Comparison of ENCODE assay signal across 9 cellular contexts in genomic region chr14:77641207-77641533, GRCh38. TPM values are rescaled to one million over a fixed set of nuclear protein-coding genes. Genes with fewer than 3 reads are reported as not detected.
DNase-seq lines count a peak whose midpoint lies in the region; ATAC-seq, FAIRE-seq and TF ChIP-seq lines count a peak whose summit lies in the region.
"Had no signal": no experiment of that assay in that cellular context is flagged by ENCODE, and none has a peak within 500 bp of the region (broad histone marks: within the 10 kb centered on the region; RNA-seq: fewer than 3 reads in every experiment).

No MANE protein-coding gene starts in this region.

- H3K36me3 ChIP-seq in endothelial cell of umbilical vein (ENCODE audit: control insufficient read depth in 2 of 2, extremely low read depth in 1 of 2, insufficient read depth in 2 of 2, low read length in 2 of 2) (no peaks in the 10 kb centered on the region), skeletal muscle tissue (ENCODE audit: control insufficient read depth in 3 of 3, insufficient read depth in 3 of 3, low read length in 3 of 3) (no peaks in the 10 kb centered on the region)

- H3K4me2 ChIP-seq in endothelial cell of umbilical vein (ENCODE audit: insufficient read depth, low read length): peak overlapping the region; percentile 67

- H3K9ac ChIP-seq in endothelial cell of umbilical vein (replicated peaks; ENCODE audit: extremely low read depth, insufficient read depth, low read length) (no peak overlapping the region), skeletal muscle tissue (ENCODE audit: low read depth in 1 of 3, low read length in 3 of 3) (peak overlapping the region in 1 of 3 donors; percentile 53)

- H3K79me2 ChIP-seq in endothelial cell of umbilical vein (ENCODE audit: control insufficient read depth, insufficient read depth, low read length): no peaks in the 10 kb centered on the region

- dilution Hi-C loops in endothelial cell of umbilical vein (cut with MboI; ENCODE audit: extremely low pct_ligation_motif_present, low sequenced_read_pairs): no loop called here

- H3K4me3 Mint-ChIP-seq in IgD-negative memory B cell (peak overlapping the region; percentile 95 to 99 (median 97)), mesothelial cell of epicardium (no peak overlapping the region)

- FAIRE-seq in endothelial cell of umbilical vein (lab: Jason Lieb, UNC): no peak

- H3K4me1 Mint-ChIP-seq in IgD-negative memory B cell (peaks cover 11 to 16% (median 12%) of the 10 kb centered on the region in 3 donors), mesothelial cell of epicardium (peaks cover 9% of the 10 kb centered on the region)

- BruUV-seq in endothelial cell of umbilical vein (replicated peaks; lab: Mats Ljungman, UMichigan): no TSS peak

- DNase-seq in endothelial cell of umbilical vein (ENCODE audit: low read depth, low spot score): no peak
- no peak for DNase-seq in midbrain (lab: John Stamatoyannopoulos, UW)
- DNase-seq in D341Med (ENCODE audit: low spot score): no peak
- no peak for DNase-seq in mesothelial cell of epicardium (ENCODE audit: low spot score in 2 of 2, unreplicated experiment in 2 of 2)
- DNase-seq: NCI-H1930 had no signal

- H3K9me3 Mint-ChIP-seq in IgD-negative memory B cell (peaks cover 0 to 4% (median 0%) of the 10 kb centered on the region in 3 donors), mesothelial cell of epicardium (peaks cover 9% of the 10 kb centered on the region)

- no peaks in the 10 kb centered on the region for H3K9me3 ChIP-seq in endothelial cell of umbilical vein (replicated peaks; ENCODE audit: control insufficient read depth, insufficient read depth, low read length)
- H3K9me3 ChIP-seq in skeletal muscle tissue (ENCODE audit: control insufficient read depth in 3 of 3, low read length in 3 of 3): no peaks in the 10 kb centered on the region

- H3K36me3 Mint-ChIP-seq in IgD-negative memory B cell (peaks cover 2% of the 10 kb centered on the region), mesothelial cell of epicardium (no peaks in the 10 kb centered on the region)

- no peak for TF ChIP-seq POLR2A in endothelial cell of umbilical vein (IDR thresholded peaks at IDR 0.05; ENCODE audit: low read depth, low read length)

- CTCF ChIA-PET in endothelial cell of umbilical vein (lab: Charles Lee): interaction anchor here (0.9 kb wide), 1 partner anchor 93 kb away, joined by 3 read pairs; no protein-coding TSS in a partner anchor

- H3K9me1 ChIP-seq in endothelial cell of umbilical vein (replicated peaks; ENCODE audit: control insufficient read depth, extremely low read depth, insufficient read depth, low read length): no peaks in the 10 kb centered on the region

- H3K27ac Mint-ChIP-seq in IgD-negative memory B cell: peak overlapping the region in 2 of 3 donors; percentile 92 to 97
- H3K27ac Mint-ChIP-seq in mesothelial cell of epicardium: no peak overlapping the region

- TF ChIP-seq CTCF in endothelial cell of umbilical vein (IDR thresholded peaks at IDR 0.05; ENCODE audit: extremely low read depth in 1 of 2, insufficient read depth in 1 of 2, low read depth in 1 of 2, low read length in 2 of 2) (no peak), mesothelial cell of epicardium (IDR thresholded peaks at IDR 0.05; ENCODE audit: unreplicated experiment) (no peak)

- no peak overlapping the region for H3K4me3 ChIP-seq in endothelial cell of umbilical vein (replicated peaks in 1 of 3; ENCODE audit: insufficient read depth in 1 of 3, low read depth in 1 of 3, low read length in 3 of 3)
- peak overlapping the region in 2 of 3 donors; percentile 69 to 79 for H3K4me3 ChIP-seq in skeletal muscle tissue (ENCODE audit: low read length in 3 of 3)

- no peaks in the 10 kb centered on the region for H4K20me1 ChIP-seq in endothelial cell of umbilical vein (replicated peaks; ENCODE audit: control insufficient read depth, extremely low read depth, insufficient read depth, low read length)

- H3K27me3 ChIP-seq in endothelial cell of umbilical vein (ENCODE audit: control insufficient read depth in 2 of 2, insufficient read depth in 2 of 2, low read length in 2 of 2): no peaks in the 10 kb centered on the region
- H3K27me3 ChIP-seq in skeletal muscle tissue (ENCODE audit: control insufficient read depth in 3 of 3, insufficient read depth in 3 of 3, low read length in 3 of 3): no peaks in the 10 kb centered on the region

- peaks cover 20% of the 10 kb centered on the region for H3K4me1 ChIP-seq in endothelial cell of umbilical vein (ENCODE audit: control insufficient read depth, extremely low read depth, insufficient read depth, low read length)
- peaks cover 6 to 9% (median 6%) of the 10 kb centered on the region in 3 donors for H3K4me1 ChIP-seq in skeletal muscle tissue (ENCODE audit: control insufficient read depth in 3 of 3, insufficient read depth in 3 of 3, low read length in 3 of 3)

- peak overlapping the region; percentile 1 for H3K27ac ChIP-seq in endothelial cell of umbilical vein (ENCODE audit: insufficient read depth, low read depth, low read length)
- peak overlapping the region; percentile 82 for H3K27ac ChIP-seq in skeletal muscle tissue (ENCODE audit: low read depth, low read length)

- intact Hi-C loops in endothelial cell of umbilical vein (cut with micrococcal nuclease): no loop called here

- H3K27me3 Mint-ChIP-seq in IgD-negative memory B cell: no peaks in the 10 kb centered on the region
- no peaks in the 10 kb centered on the region for H3K27me3 Mint-ChIP-seq in mesothelial cell of epicardium (ENCODE audit: low read depth)

- ATAC-seq in GM19452 (IDR thresholded peaks at IDR 0.05; ENCODE audit: unreplicated experiment) (peak; percentile 19), HG02884 (IDR thresholded peaks at IDR 0.05; ENCODE audit: unreplicated experiment) (no peak)

- POLR2A ChIA-PET in endothelial cell of umbilical vein (lab: Charles Lee): interaction anchor here (0.6 kb wide), 1 partner anchor 9 kb away, joined by 3 read pairs; no protein-coding TSS in a partner anchor

- peak overlapping the region; percentile 78 for H2AFZ ChIP-seq in endothelial cell of umbilical vein (ENCODE audit: low read depth, low read length)

TF ChIP-seq in endothelial cell of umbilical vein, 7 proteins besides CTCF, POLR2A, EP300 and RAD21:
- TF ChIP-seq GATA2 (IDR thresholded peaks at IDR 0.05; ENCODE audit: insufficient read depth, insufficient read length, low read depth, low read length): no peak
- TF ChIP-seq FOS (IDR thresholded peaks at IDR 0.05; ENCODE audit: borderline replicate concordance, insufficient read depth, low read length): no peak
- TF ChIP-seq POLR2AphosphoS5 (IDR thresholded peaks at IDR 0.05; ENCODE audit: insufficient read depth, low read depth, low read length): no peak
TF ChIP-seq in endothelial cell of umbilical vein: peak in this region for 0.

RNA-seq across cellular contexts. Expression of gene SPTLC2, which starts 24.7 kb away (rescaled TPM):
- polyA plus RNA-seq in IgD-negative memory B cell: 20.3 TPM
- 57.2 and 71.3 TPM in 2 replicates for total RNA-seq in endothelial cell of umbilical vein
- 13.3 and 19.1 TPM in 2 replicates for polyA plus RNA-seq in endothelial cell of umbilical vein
- polyA plus RNA-seq in endothelial cell of umbilical vein (2011; cell fraction: cytosol; rRNA removed): 21.1 and 24.2 TPM in 2 replicates
- polyA plus RNA-seq in endothelial cell of umbilical vein (2011; cell fraction: nucleus; rRNA removed): 20.1 and 28.5 TPM in 2 replicates
- polyA plus RNA-seq in endothelial cell of umbilical vein (2012): 25.9 and 32.7 TPM in 2 replicates
- 57.7 and 96.5 TPM in 2 replicates for polyA minus RNA-seq in endothelial cell of umbilical vein
- polyA minus RNA-seq in endothelial cell of umbilical vein (2011; cell fraction: cytosol; rRNA and poly(A)+ RNA removed): 11.7 TPM
- 24.8 and 35.8 TPM in 2 replicates for polyA minus RNA-seq in endothelial cell of umbilical vein (2011; cell fraction: nucleus; rRNA and poly(A)+ RNA removed)
- total RNA-seq in skeletal muscle tissue: 20.4 TPM
- total RNA-seq in mesothelial cell of epicardium: 34.1 to 36.6 TPM (median 35.8 TPM) in 3 replicates

Comparison
In these comparisons a context has a peak if more than half of its experiments do, and no peak if none do; other contexts are left out.
1. H3K4me3 ChIP-seq: peak in skeletal muscle tissue (2 of 3); none in endothelial cell of umbilical vein (0 of 3).